ENCODE assay signal across 9 cellular contexts in genomic region chr5:142597546-142598337, GRCh38.
DNase-seq lines count a peak whose midpoint lies in the region; ATAC-seq lines count a peak whose summit lies in the region.
"Had no signal": no experiment of that assay in that cellular context is flagged by ENCODE, and none has a peak within 500 bp of the region (broad histone marks: within the 10 kb centered on the region; RNA-seq: fewer than 3 reads in every experiment).

No MANE protein-coding gene starts in this region.

- DNase-seq in DMS 273 (lab: John Stamatoyannopoulos, UW; ENCODE audit: unreplicated experiment) (peak; percentile 24), DMS 273 treated with DMSO at 0.1 percent for 48 hours (lab: John Stamatoyannopoulos, UW) (no peak), M059J (ENCODE audit: low read depth) (peak; percentile 89), caudate nucleus (lab: John Stamatoyannopoulos, UW) (peak in 38 of 61 donors; percentile 4 to 85 (median 26)), occipital lobe (lab: John Stamatoyannopoulos, UW) (peak; percentile 43)
- DNase-seq in effector CD8-positive, alpha-beta T cell (lab: John Stamatoyannopoulos, UW): no peak
- DNase-seq: 8988T had no signal

- ATAC-seq in HG02763 (IDR thresholded peaks at IDR 0.05; ENCODE audit: unreplicated experiment): no peak
- ATAC-seq in GM18858 (IDR thresholded peaks at IDR 0.05; ENCODE audit: unreplicated experiment): no peak

- H3K27ac ChIP-seq in caudate nucleus (ENCODE audit: low read depth, low read length): no peak overlapping the region

Comparison
In these comparisons a context has a peak if more than half of its experiments do, and no peak if none do; other contexts are left out.
1. DNase-seq: peak in DMS 273 (single experiment), M059J (single experiment), caudate nucleus (38 of 61) and occipital lobe (single experiment); none in DMS 273 treated with DMSO at 0.1 percent for 48 hours (single experiment) and effector CD8-positive, alpha-beta T cell (single experiment).